In the genomic region with DNA sequence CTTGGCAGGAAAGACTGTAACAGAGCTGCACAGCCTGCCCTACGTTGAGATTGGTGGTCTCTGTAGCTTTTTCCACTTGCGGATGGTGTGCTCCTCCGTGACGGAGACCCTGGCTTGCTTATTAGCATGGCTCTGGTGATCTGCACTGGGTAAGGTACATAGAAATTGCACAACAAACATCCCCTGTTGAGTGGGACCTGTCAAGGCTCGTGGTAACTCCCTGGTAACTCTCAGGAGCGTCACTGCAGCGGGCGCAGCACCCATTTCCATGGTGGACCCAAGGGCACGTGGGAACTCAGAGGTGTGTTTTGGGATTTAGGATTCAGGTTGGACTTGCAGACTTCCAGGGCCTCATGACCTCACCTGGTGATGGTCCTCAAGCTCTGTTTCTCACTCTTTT, we compare ENCODE assay signal across 9 cellular contexts. TPM values are rescaled to one million over a fixed set of nuclear protein-coding genes. Genes with fewer than 3 reads are reported as not detected.
A peak's percentile ranks its signal among the peaks of the same experiment; 100 is the strongest.
DNase-seq lines count a peak whose midpoint lies in the region; TF ChIP-seq lines count a peak whose summit lies in the region.
"Had no signal": no experiment of that assay in that cellular context is flagged by ENCODE, and none has a peak within 500 bp of the region (broad histone marks: within the 10 kb centered on the region; RNA-seq: fewer than 3 reads in every experiment).

No MANE protein-coding gene starts in this region.

- H4K20me1 ChIP-seq in mammary epithelial cell (ENCODE audit: insufficient read depth, low read length), result no peaks in the 10 kb centered on the region

- peak overlapping the region; percentile 88 for H3K4me2 ChIP-seq in mammary epithelial cell (ENCODE audit: insufficient read depth, low read depth, low read length)

- H3K27ac ChIP-seq in ACC112 (ENCODE audit: low read depth, low read length) (no peak overlapping the region), HUES6 (ENCODE audit: low read depth, low read length) (no peak overlapping the region), mammary epithelial cell (ENCODE audit: insufficient read depth, low read depth, low read length) (peak overlapping the region; percentile 73), muscle layer of duodenum (ENCODE audit: low read length) (no peak overlapping the region)
- H3K27ac ChIP-seq: HL-60 had no signal

- in situ Hi-C loops in mammary epithelial cell (cut with MboI; ENCODE audit: low sequenced_read_pairs in 2 of 2), result no loop called here

- intact Hi-C loops in mammary epithelial cell (cut with micrococcal nuclease), result no loop called here

- 0 out of 2 replicates have a peak, but pooled peaks cover 3% of the 10 kb centered on the region for H3K27me3 ChIP-seq in ACC112 (ENCODE audit: insufficient read depth, low read length)
- H3K27me3 ChIP-seq in HUES6 (ENCODE audit: control insufficient read depth, insufficient read depth, low read length), result peaks cover 5% of the 10 kb centered on the region
- no peaks in the 10 kb centered on the region for H3K27me3 ChIP-seq in mammary epithelial cell (ENCODE audit: insufficient read depth, low read length)
- H3K27me3 ChIP-seq in muscle layer of duodenum (ENCODE audit: low read depth, low read length), result no peaks in the 10 kb centered on the region

- BruUV-seq in mammary epithelial cell (replicated peaks; lab: Mats Ljungman, UMichigan), result no TSS peak

- H3K4me3 ChIP-seq in ACC112 (ENCODE audit: low read depth, low read length) (peak overlapping the region; percentile 86), HUES6 (ENCODE audit: low read depth, low read length) (peak overlapping the region; percentile 83), mammary epithelial cell (replicated peaks in 1 of 3; ENCODE audit: insufficient read depth in 1 of 3, low read depth in 2 of 3, low read length in 3 of 3) (peak overlapping the region; percentile 49 to 85 (median 73)), muscle layer of duodenum (ENCODE audit: low read depth in 1 of 2, low read length in 2 of 2) (peak overlapping the region; percentile 3 to 66)

- H3K4me1 ChIP-seq in ACC112 (ENCODE audit: control insufficient read depth, insufficient read depth, low read length, unreplicated experiment) (peaks cover 5% of the 10 kb centered on the region), HUES6 (ENCODE audit: control insufficient read depth, insufficient read depth, low read length) (peaks cover 16% of the 10 kb centered on the region), mammary epithelial cell (ENCODE audit: insufficient read depth, low read length) (peaks cover 17% of the 10 kb centered on the region), muscle layer of duodenum (ENCODE audit: control insufficient read depth in 1 of 2, insufficient read depth in 2 of 2, low read length in 2 of 2) (peaks cover 0 to 11% of the 10 kb centered on the region in 2 donors)

- WGBS in mammary epithelial cell (ENCODE audit: low coverage, missing lambda C conversion rate), result 13% methylated on average over 6 of the region's 9 CpGs

- dilution Hi-C loops in mammary epithelial cell (cut with HindIII; ENCODE audit: low sequenced_read_pairs), result no loop called here

- peaks cover 16% of the 10 kb centered on the region for H3K79me2 ChIP-seq in ACC112 (ENCODE audit: control insufficient read depth, insufficient read depth, low read length, unreplicated experiment)
- peaks cover 36% of the 10 kb centered on the region for H3K79me2 ChIP-seq in mammary epithelial cell (ENCODE audit: insufficient read depth, low read length)

- no peak overlapping the region for H2AFZ ChIP-seq in ACC112 (ENCODE audit: low read length, unreplicated experiment)
- peak overlapping the region; percentile 98 for H2AFZ ChIP-seq in mammary epithelial cell (ENCODE audit: low read depth, low read length)

- peak overlapping the region; percentile 51 for H3K9ac ChIP-seq in HUES6 (ENCODE audit: low read length)
- H3K9ac ChIP-seq in mammary epithelial cell (ENCODE audit: insufficient read depth, low read length), result peak overlapping the region; percentile 85

- H3K36me3 ChIP-seq in ACC112 (ENCODE audit: insufficient read depth, low read length), result no peaks in the 10 kb centered on the region; the same call in 1 of the 2 replicates
- H3K36me3 ChIP-seq in HUES6 (ENCODE audit: control insufficient read depth, insufficient read depth, low read length), result peaks cover 7% of the 10 kb centered on the region; the same call in 1 of the 2 replicates
- no peaks in the 10 kb centered on the region for H3K36me3 ChIP-seq in mammary epithelial cell (ENCODE audit: insufficient read depth, low read length)
- peaks cover 0 to 5% of the 10 kb centered on the region in 2 donors for H3K36me3 ChIP-seq in muscle layer of duodenum (ENCODE audit: control insufficient read depth in 1 of 2, insufficient read depth in 2 of 2, low read length in 2 of 2)

- CTCF ChIA-PET in mammary epithelial cell (lab: Charles Lee; ENCODE audit: low non-redundant PET), result no interaction called here

- no peak for TF ChIP-seq CTCF in mammary epithelial cell (conservative IDR thresholded peaks at IDR 0.05 in 1 of 2, IDR thresholded peaks at IDR 0.05 in 1 of 2; ENCODE audit: extremely low read depth in 1 of 2, insufficient read depth in 1 of 2, low read depth in 1 of 2, low read length in 2 of 2)

- peak; percentile 7 for DNase-seq in mammary epithelial cell
- no peak for DNase-seq in foreskin melanocyte
- no peak for DNase-seq in COLO829 (ENCODE audit: low spot score)
- no peak for DNase-seq in HCEC 1CT
- no peak for DNase-seq in SIG-M5 treated with dmso at 0.1 percent for 504 hours (lab: John Stamatoyannopoulos, UW; ENCODE audit: unreplicated experiment)

- H3K9me3 ChIP-seq in HUES6 (ENCODE audit: control insufficient read depth, insufficient read depth, low read depth, low read length) (no peaks in the 10 kb centered on the region), mammary epithelial cell (replicated peaks; ENCODE audit: insufficient read depth, low read length) (no peaks in the 10 kb centered on the region), muscle layer of duodenum (ENCODE audit: control insufficient read depth in 1 of 2, low read length in 2 of 2) (no peaks in the 10 kb centered on the region)

RNA-seq across cellular contexts. Expression of a gene that starts 1.1 kb away (rescaled TPM):
- total RNA-seq in mammary epithelial cell, result 10 to 100 TPM in 1 of 2 donors, 1 to 10 TPM in 1; 7.0 to 18.1 TPM
- 4.9 TPM for polyA plus RNA-seq in mammary epithelial cell
- polyA minus RNA-seq in mammary epithelial cell, result 8.7 TPM

RNA-seq across cellular contexts. Expression of a gene that starts 33.1 kb away (rescaled TPM):
- total RNA-seq in mammary epithelial cell, result 1 to 10 TPM; 6.3 to 7.8 TPM
- 2.1 TPM for polyA plus RNA-seq in mammary epithelial cell
- 11.2 TPM for polyA minus RNA-seq in mammary epithelial cell

Comparison
In these comparisons a context has a peak if more than half of its experiments do, and no peak if none do; other contexts are left out.
1. H3K4me3 ChIP-seq: peak in every context shown above with its lines; median percentile 86 in ACC112; 83 in HUES6; 73 in mammary epithelial cell; 34 in muscle layer of duodenum.